Comparison of ENCODE assay signal across 19 cellular contexts in genomic region chr6:136228811-136229210, GRCh38.
DNase-seq lines count a peak whose midpoint lies in the region; ATAC-seq and TF ChIP-seq lines count a peak whose summit lies in the region.
"Had no signal": no experiment of that assay in that cellular context is flagged by ENCODE, and none has a peak within 500 bp of the region (broad histone marks: within the 10 kb centered on the region; RNA-seq: fewer than 3 reads in every experiment).

No MANE protein-coding gene starts in this region.

- DNase-seq in GM10248 (ENCODE audit: extremely low spot score) = peak; percentile 22
- peak; percentile 37 for DNase-seq in NAMALWA (ENCODE audit: low spot score)
- DNase-seq in germinal center (ENCODE audit: low spot score) = peak; percentile 26
- DNase-seq in DMS53 (lab: John Stamatoyannopoulos, UW) = no peak
- DNase-seq in activated CD8-positive, alpha-beta memory T cell treated with anti-CD3 and anti-CD28 coated beads, Interleukin-2, amount 50 U/mL, for 48 hours = no peak
- DNase-seq in GDM1 (lab: John Stamatoyannopoulos, UW) = no peak
- no peak for DNase-seq in hypothalamus (lab: John Stamatoyannopoulos, UW)
- DNase-seq: activated CD4-positive, alpha-beta T cell treated with anti-CD3 and anti-CD28 coated beads for 36 hours; activated CD8-positive, alpha-beta memory T cell treated with anti-CD3 and anti-CD28 coated beads, Interleukin-2, amount 10 ng/mL, durations not matched to agents 7 days and 5 days; activated gamma-delta T cell; adrenal gland; CD4-positive, alpha-beta memory T cell; DMS79; hippocampal formation; NCI-H1694; NCI-H82 had no signal

- POLR2A ChIA-PET in GM10248 (lab: Yijun Ruan, JAX) = no interaction called here

- no peak for TF ChIP-seq CTCF in GM10248 (IDR thresholded peaks at IDR 0.05; ENCODE audit: control extremely low read depth, extremely low read depth, low read depth, missing control alignments)

- peak; percentile 57 for ATAC-seq in HG02642 (IDR thresholded peaks at IDR 0.05; ENCODE audit: poor library complexity, unreplicated experiment)
- ATAC-seq: activated CD4-positive, alpha-beta T cell treated with anti-CD3 and anti-CD28 coated beads for 36 hours; activated CD8-positive, alpha-beta memory T cell treated with anti-CD3 and anti-CD28 coated beads, Interleukin-2, amount 10 ng/mL, durations not matched to agents 7 days and 5 days; right cardiac atrium; SK-N-SH treated with all-trans-retinoic acid at 6 μM for 48 hours had no signal

- CTCF ChIA-PET in GM10248 (lab: Yijun Ruan, JAX) = interaction anchor here (3.8 kb wide), 1 partner anchor 10 kb away, joined by 83 read pairs; no protein-coding TSS in a partner anchor

Comparison
In these comparisons a context has a peak if more than half of its experiments do, and no peak if none do; other contexts are left out.
1. DNase-seq: peak in GM10248 (single experiment), NAMALWA (single experiment) and germinal center (single experiment); none in DMS53 (single experiment), activated CD8-positive, alpha-beta memory T cell treated with anti-CD3 and anti-CD28 coated beads, Interleukin-2, amount 50 U/mL, for 48 hours (single experiment), GDM1 (single experiment) and hypothalamus (0 of 51).